In genomic region chr6:53582963-53583362, GRCh38 we compare ENCODE assay signal across 1 cellular context.
TF ChIP-seq lines count a peak whose summit lies in the region.

No MANE protein-coding gene starts in this region.

TF ChIP-seq in GM12878, 131 proteins besides CTCF, POLR2A, EP300 and RAD21:
- no peak for TF ChIP-seq CBX3 (IDR thresholded peaks at IDR 0.05; ENCODE audit: borderline replicate concordance, low read depth)
